Comparison of ENCODE assay signal across 8 cellular contexts in genomic region chr7:104943502-104944343, GRCh38.
A peak's percentile ranks its signal among the peaks of the same experiment; 100 is the strongest.
DNase-seq lines count a peak whose midpoint lies in the region; ATAC-seq, FAIRE-seq and TF ChIP-seq lines count a peak whose summit lies in the region.

No MANE protein-coding gene starts in this region.

- no peaks in the 10 kb centered on the region for H3K9me3 Mint-ChIP-seq in activated naive CD8-positive, alpha-beta T cell (ENCODE audit: low read depth)

- FAIRE-seq in keratinocyte (lab: Jason Lieb, UNC) = peak; percentile 79

- no peaks in the 10 kb centered on the region for H3K27me3 Mint-ChIP-seq in activated naive CD8-positive, alpha-beta T cell

- H3K27me3 ChIP-seq in SJSA1 (replicated peaks) = no peaks in the 10 kb centered on the region
- H3K27me3 ChIP-seq in keratinocyte (ENCODE audit: control insufficient read depth, extremely low read depth, insufficient read depth, low read length) = no peaks in the 10 kb centered on the region

- dilution Hi-C loops in keratinocyte (cut with MboI; ENCODE audit: extremely low pct_ligation_motif_present, low sequenced_read_pairs) = no loop called here

- no peak overlapping the region for H3K27ac ChIP-seq in SJSA1
- peak overlapping the region; percentile 98 for H3K27ac ChIP-seq in keratinocyte (ENCODE audit: control insufficient read depth, insufficient read depth, low read length)

- H4K20me1 ChIP-seq in keratinocyte (ENCODE audit: control insufficient read depth, extremely low read depth, insufficient read depth, low read length) = no peaks in the 10 kb centered on the region

- peak overlapping the region; percentile 81 for H3K9ac ChIP-seq in keratinocyte (ENCODE audit: control insufficient read depth, extremely low read depth, insufficient read depth, low read length)

- peak overlapping the region; percentile 86 for H3K4me3 Mint-ChIP-seq in activated naive CD8-positive, alpha-beta T cell

- DNase-seq in SKM-1 treated with dmso at 0.1 percent for 144 hours (lab: John Stamatoyannopoulos, UW; ENCODE audit: unreplicated experiment) (peak; percentile 56), SKM-1 (lab: John Stamatoyannopoulos, UW; ENCODE audit: unreplicated experiment) (no peak), SJSA1 (ENCODE audit: low read depth in 1 of 2, low spot score in 2 of 2) (peak; percentile 26 to 49), keratinocyte (ENCODE audit: low read depth, low spot score) (no peak), T1000 (lab: John Stamatoyannopoulos, UW) (no peak)
- peak; percentile 74 for DNase-seq in stimulated activated CD4-positive, alpha-beta T cell treated with anti-CD3 and anti-CD28 coated beads, Interleukin-4, amount 100 ng/mL, for 24 hours

- H3K4me2 ChIP-seq in keratinocyte (ENCODE audit: control insufficient read depth, extremely low read depth, insufficient read depth, low read depth, low read length) = peak overlapping the region; percentile 72

- no peaks in the 10 kb centered on the region for H3K79me2 ChIP-seq in keratinocyte (ENCODE audit: control insufficient read depth, insufficient read depth, low read length)

- no peaks in the 10 kb centered on the region for H3K36me3 ChIP-seq in SJSA1
- no peaks in the 10 kb centered on the region for H3K36me3 ChIP-seq in keratinocyte (ENCODE audit: control insufficient read depth in 2 of 2, extremely low read depth in 1 of 2, insufficient read depth in 2 of 2, low read length in 2 of 2)

- peak overlapping the region; percentile 99 for H3K27ac Mint-ChIP-seq in activated naive CD8-positive, alpha-beta T cell

- H3K36me3 Mint-ChIP-seq in activated naive CD8-positive, alpha-beta T cell = peaks cover 2% of the 10 kb centered on the region

- ATAC-seq in HG03442 (IDR thresholded peaks at IDR 0.05; ENCODE audit: unreplicated experiment) = peak; percentile 55

- no peak overlapping the region for H2AFZ ChIP-seq in keratinocyte (ENCODE audit: control insufficient read depth, low read length)

- no peaks in the 10 kb centered on the region for H3K9me3 ChIP-seq in SJSA1 (replicated peaks)
- H3K9me3 ChIP-seq in keratinocyte (ENCODE audit: control insufficient read depth, low read depth, low read length) = no peaks in the 10 kb centered on the region

- H3K4me1 Mint-ChIP-seq in activated naive CD8-positive, alpha-beta T cell (ENCODE audit: low read depth) = peaks cover 61% of the 10 kb centered on the region

- no peak overlapping the region for H3K4me3 ChIP-seq in SJSA1
- H3K4me3 ChIP-seq in keratinocyte (ENCODE audit: control insufficient read depth in 2 of 3, extremely low read depth in 1 of 3, insufficient read depth in 2 of 3, low read depth in 1 of 3, low read length in 3 of 3) = no peak overlapping the region

- H3K4me1 ChIP-seq in SJSA1 (replicated peaks) (peaks cover 25% of the 10 kb centered on the region), keratinocyte (ENCODE audit: control insufficient read depth, extremely low read depth, insufficient read depth, low read length) (peaks cover 36% of the 10 kb centered on the region)

- no peak for TF ChIP-seq CTCF in keratinocyte (optimal IDR thresholded peaks at IDR 0.05 in 1 of 3, IDR thresholded peaks at IDR 0.05 in 1 of 3, conservative IDR thresholded peaks at IDR 0.05 in 1 of 3; ENCODE audit: extremely low read depth in 1 of 3, insufficient read depth in 2 of 3, low read length in 3 of 3)

- no peaks in the 10 kb centered on the region for H3K9me1 ChIP-seq in keratinocyte (ENCODE audit: control insufficient read depth, extremely low read depth, insufficient read depth, low read length)

Comparison
In these comparisons a context has a peak if more than half of its experiments do, and no peak if none do; other contexts are left out.
1. DNase-seq: peak in SKM-1 treated with dmso at 0.1 percent for 144 hours (single experiment), SJSA1 (2 of 2) and stimulated activated CD4-positive, alpha-beta T cell treated with anti-CD3 and anti-CD28 coated beads, Interleukin-4, amount 100 ng/mL, for 24 hours (single experiment); none in SKM-1 (single experiment), keratinocyte (single experiment) and T1000 (single experiment).